In the genomic region with DNA sequence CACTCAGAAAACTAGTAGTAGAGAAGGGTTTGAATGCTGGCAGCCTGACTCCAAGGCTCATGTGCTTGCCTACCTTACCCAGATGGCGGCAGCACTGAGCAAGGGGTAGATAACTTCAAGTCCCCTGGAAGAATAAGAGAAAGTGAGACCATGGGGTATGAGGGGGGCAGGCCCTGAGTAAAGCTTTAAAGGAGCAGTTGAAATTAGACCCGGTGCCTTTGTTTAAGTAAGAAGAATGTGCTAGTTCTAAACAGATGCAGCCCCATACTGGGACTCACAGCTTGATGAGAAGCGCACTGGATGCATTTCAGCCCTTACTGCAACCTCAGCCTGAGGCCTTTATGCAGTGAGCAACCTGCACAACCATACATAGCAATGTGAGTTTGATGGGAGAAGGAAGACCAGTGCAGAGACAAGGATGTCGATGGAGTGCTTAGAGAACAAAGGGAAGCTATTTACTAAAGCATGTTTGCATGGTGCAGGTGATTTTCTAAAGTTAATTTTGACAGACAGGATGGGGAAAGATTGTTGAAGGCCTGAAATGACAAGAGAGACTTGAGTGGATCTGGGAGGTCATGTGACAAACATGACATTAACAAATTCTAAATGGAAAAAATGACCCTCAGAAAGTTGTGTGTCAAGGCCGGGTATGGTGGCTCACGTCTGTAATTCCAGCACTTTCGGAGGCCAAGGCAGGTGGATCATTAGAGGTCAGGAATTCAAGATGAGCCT, we compare ENCODE assay signal across 8 cellular contexts. TPM values are rescaled to one million over a fixed set of nuclear protein-coding genes. Genes with fewer than 3 reads are reported as not detected.
A peak's percentile ranks its signal among the peaks of the same experiment; 100 is the strongest.
DNase-seq lines count a peak whose midpoint lies in the region; ATAC-seq, FAIRE-seq and TF ChIP-seq lines count a peak whose summit lies in the region.

No MANE protein-coding gene starts in this region.

- H3K36me3 ChIP-seq in astrocyte (ENCODE audit: insufficient read depth, low read length) (no peaks in the 10 kb centered on the region), lower lobe of right lung (no peaks in the 10 kb centered on the region)

- H3K9me3 ChIP-seq in astrocyte (ENCODE audit: insufficient read depth, low read depth, low read length) (no peaks in the 10 kb centered on the region), lower lobe of right lung (no peaks in the 10 kb centered on the region)

- no peak for ATAC-seq in left ventricle myocardium superior
- ATAC-seq in Right ventricle myocardium inferior = no peak
- peak in 1 of 2 donors; percentile 36 for ATAC-seq in lower lobe of right lung
- no peak for ATAC-seq in HG02938 (IDR thresholded peaks at IDR 0.05; ENCODE audit: unreplicated experiment)

- DNase-seq in left ventricle myocardium superior = peak; percentile 34
- DNase-seq in Right ventricle myocardium inferior (ENCODE audit: missing footprints) = no peak
- DNase-seq in OCI-M1 (lab: John Stamatoyannopoulos, UW) = peak; percentile 86
- DNase-seq in astrocyte (ENCODE audit: low read depth) = no peak
- DNase-seq in lower lobe of right lung = no peak
- DNase-seq in NCI-H526 treated with DMSO at 0.1 percent for 48 hours (lab: John Stamatoyannopoulos, UW) = no peak
- no peak for DNase-seq in hippocampal formation (lab: John Stamatoyannopoulos, UW)

- H3K4me3 Mint-ChIP-seq in astrocyte (ENCODE audit: unreplicated experiment) = no peak overlapping the region

- H3K27ac ChIP-seq in astrocyte (ENCODE audit: low read depth, low read length) (no peak overlapping the region), lower lobe of right lung (no peak overlapping the region)

- H3K27me3 ChIP-seq in astrocyte (ENCODE audit: insufficient read depth, low read length) = peaks cover 58% of the 10 kb centered on the region
- peaks cover 60% of the 10 kb centered on the region for H3K27me3 ChIP-seq in lower lobe of right lung (ENCODE audit: low read depth)

- no peak overlapping the region for H2AFZ ChIP-seq in astrocyte (ENCODE audit: low read depth, low read length)

- H3K4me1 ChIP-seq in astrocyte (ENCODE audit: insufficient read depth, low read length) (no peaks in the 10 kb centered on the region), lower lobe of right lung (peaks cover 11% of the 10 kb centered on the region)

- H3K27me3 Mint-ChIP-seq in astrocyte (ENCODE audit: low read depth, unreplicated experiment) = peaks cover 21% of the 10 kb centered on the region

- TF ChIP-seq CTCF in astrocyte (IDR thresholded peaks at IDR 0.05; ENCODE audit: insufficient read depth, low read depth, low read length) (peak; percentile 34), lower lobe of right lung (IDR thresholded peaks at IDR 0.05) (peak; percentile 58)

- no peak overlapping the region for H3K9ac ChIP-seq in astrocyte (ENCODE audit: low read length)

- H3K79me2 ChIP-seq in astrocyte (ENCODE audit: insufficient read depth, low read length) = no peaks in the 10 kb centered on the region

- no peak for FAIRE-seq in astrocyte (lab: Jason Lieb, UNC)

- no peak overlapping the region for H3K4me2 ChIP-seq in astrocyte (ENCODE audit: low read length)

- no peaks in the 10 kb centered on the region for H3K36me3 Mint-ChIP-seq in astrocyte (ENCODE audit: low read depth, unreplicated experiment)

- intact Hi-C loops in left ventricle myocardium superior (cut with micrococcal nuclease) = no loop called here
- intact Hi-C loops in Right ventricle myocardium inferior (cut with DNase I) = loop anchor here (2.0 to 5.0 kb wide), 2 partner anchors 74 to 92 kb away; no protein-coding TSS in a partner anchor
- intact Hi-C loops in lower lobe of right lung (cut with DNase I) = no loop called here

- H3K4me1 Mint-ChIP-seq in astrocyte (ENCODE audit: low read depth, unreplicated experiment) = no peaks in the 10 kb centered on the region

- H3K4me3 ChIP-seq in astrocyte (ENCODE audit: insufficient read depth, low read depth, low read length) = no peak overlapping the region
- no peak overlapping the region for H3K4me3 ChIP-seq in lower lobe of right lung

- no peaks in the 10 kb centered on the region for H4K20me1 ChIP-seq in astrocyte (ENCODE audit: insufficient read depth, low read length)

- H3K27ac Mint-ChIP-seq in astrocyte (ENCODE audit: unreplicated experiment) = no peak overlapping the region

- no peaks in the 10 kb centered on the region for H3K9me3 Mint-ChIP-seq in astrocyte (ENCODE audit: unreplicated experiment)

RNA-seq across cellular contexts. Expression of a gene that starts 27.1 kb away (rescaled TPM):
- not detected for total RNA-seq in left ventricle myocardium superior
- not detected for total RNA-seq in Right ventricle myocardium inferior
- total RNA-seq in astrocyte = not detected in 2 replicates
- total RNA-seq in lower lobe of right lung = 1.4 TPM

RNA-seq across cellular contexts. Expression of a gene that starts 32.2 kb away (rescaled TPM):
- total RNA-seq in left ventricle myocardium superior (1.2 TPM), Right ventricle myocardium inferior (3.5 TPM), astrocyte (0.23 and 1.2 TPM in 2 replicates), lower lobe of right lung (9.5 TPM)

RNA-seq across cellular contexts. Expression of a gene that starts 39.5 kb away (rescaled TPM):
- not detected for total RNA-seq in left ventricle myocardium superior
- total RNA-seq in Right ventricle myocardium inferior = not detected
- total RNA-seq in astrocyte = not detected in 2 replicates
- total RNA-seq in lower lobe of right lung = not detected

Comparison
In these comparisons a context has a peak if more than half of its experiments do, and no peak if none do; other contexts are left out.
1. DNase-seq: peak in left ventricle myocardium superior (single experiment) and OCI-M1 (single experiment); none in Right ventricle myocardium inferior (single experiment), astrocyte (single experiment), lower lobe of right lung (single experiment), NCI-H526 treated with DMSO at 0.1 percent for 48 hours (single experiment) and hippocampal formation (0 of 2).